In the genomic region with DNA sequence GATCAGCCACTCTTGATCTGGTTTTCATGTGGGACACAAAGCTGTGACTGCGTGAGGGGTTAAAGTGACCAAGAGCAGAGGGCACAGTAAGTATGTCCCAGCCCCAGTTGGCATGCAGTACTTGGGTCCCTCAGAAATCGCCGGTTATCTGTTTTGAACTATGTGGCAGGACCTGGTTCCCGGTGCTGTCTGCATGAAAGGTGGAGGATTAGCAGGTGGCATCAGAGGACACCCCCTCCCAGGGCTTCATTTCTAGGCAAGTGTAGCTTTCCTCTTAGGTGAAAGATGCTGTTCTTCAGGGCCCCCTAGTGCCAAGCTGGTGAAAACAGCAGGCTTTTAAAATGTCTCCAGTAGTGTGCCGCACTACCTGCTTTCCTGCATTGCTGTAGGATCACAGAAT, we compare ENCODE assay signal across 8 cellular contexts. TPM values are rescaled to one million over a fixed set of nuclear protein-coding genes. Genes with fewer than 3 reads are reported as not detected.
DNase-seq lines count a peak whose midpoint lies in the region; ATAC-seq and TF ChIP-seq lines count a peak whose summit lies in the region.

No MANE protein-coding gene starts in this region.

- no peak overlapping the region for H3K27ac Mint-ChIP-seq in activated naive CD8-positive, alpha-beta T cell treated with anti-CD3 and anti-CD28 coated beads for 36 hours

- H3K4me3 Mint-ChIP-seq in activated naive CD8-positive, alpha-beta T cell treated with anti-CD3 and anti-CD28 coated beads for 36 hours: no peak overlapping the region

- no peak overlapping the region for H3K27ac ChIP-seq in RWPE1
- no peak overlapping the region for H3K27ac ChIP-seq in heart right ventricle

- H3K4me1 Mint-ChIP-seq in activated naive CD8-positive, alpha-beta T cell treated with anti-CD3 and anti-CD28 coated beads for 36 hours: peaks cover 9% of the 10 kb centered on the region

- peaks cover 0 to 67% (median 26%) of the 10 kb centered on the region in 9 donors for H3K36me3 ChIP-seq in heart right ventricle

- TF ChIP-seq CTCF in RWPE1 (conservative IDR thresholded peaks at IDR 0.05; ENCODE audit: low read depth) (peak; percentile 65), heart right ventricle (IDR thresholded peaks at IDR 0.05) (peak; percentile 18 to 73 (median 59))

- peaks cover 5% of the 10 kb centered on the region for H3K36me3 Mint-ChIP-seq in activated naive CD8-positive, alpha-beta T cell treated with anti-CD3 and anti-CD28 coated beads for 36 hours

- ATAC-seq in heart right ventricle: peak; percentile 40 to 89 (median 78)

- no peaks in the 10 kb centered on the region for H3K27me3 ChIP-seq in heart right ventricle

- H3K4me3 ChIP-seq in heart right ventricle: no peak overlapping the region

- peaks cover 0 to 18% (median 0%) of the 10 kb centered on the region in 9 donors for H3K4me1 ChIP-seq in heart right ventricle

- no peaks in the 10 kb centered on the region for H3K27me3 Mint-ChIP-seq in activated naive CD8-positive, alpha-beta T cell treated with anti-CD3 and anti-CD28 coated beads for 36 hours

- no peaks in the 10 kb centered on the region for H3K9me3 ChIP-seq in heart right ventricle

- 36 to 47% methylated on average over 5 of the region's 5 CpGs for WGBS in heart right ventricle, 2 donors

- DNase-seq in AG20443 (ENCODE audit: low spot score): peak; percentile 66
- peak; percentile 54 for DNase-seq in GM19238 (ENCODE audit: insufficient read length, low spot score)
- DNase-seq in LHCN-M2 (ENCODE audit: low read depth): peak; percentile 34
- DNase-seq in RWPE1 (ENCODE audit: low spot score): peak; percentile 54
- DNase-seq in activated naive CD8-positive, alpha-beta T cell treated with anti-CD3 and anti-CD28 coated beads for 36 hours: peak; percentile 23
- peak in 1 of 2 donors; percentile 53 for DNase-seq in heart right ventricle
- DNase-seq in pulmonary artery endothelial cell (ENCODE audit: low read depth, low spot score): peak; percentile 7
- DNase-seq in foreskin melanocyte: no peak

- POLR2A ChIA-PET in RWPE1 (lab: Yijun Ruan, JAX; ENCODE audit: low non-redundant PET): interaction anchor here (0.9 to 1.0 kb wide), 2 partner anchors 83 to 162 kb away, joined by 3 to 4 read pairs; no protein-coding TSS in a partner anchor

- CTCF ChIA-PET in RWPE1 (lab: Yijun Ruan, JAX): interaction anchor here (0.6 to 0.9 kb wide), 7 partner anchors 12 to 282 kb away, joined by 3 to 4 read pairs (median 3); partner anchors contain the start of gene FBXO34

- H3K9me3 Mint-ChIP-seq in activated naive CD8-positive, alpha-beta T cell treated with anti-CD3 and anti-CD28 coated beads for 36 hours: no peaks in the 10 kb centered on the region

- intact Hi-C loops in heart right ventricle (cut with DNase I): loop anchor here in 9 of 10 donors (1.0 to 10.0 kb wide), 5 partner anchors 82 to 142 kb away; partner anchors contain the start of gene FBXO34 (in 9 of the 9)

RNA-seq across cellular contexts. Expression of gene ATG14, which starts 57.1 kb away (rescaled TPM):
- total RNA-seq in LHCN-M2 (2014; rRNA removed) (9.0 and 9.5 TPM in 2 replicates), heart right ventricle (10 to 100 TPM in 9 of 10 donors, 1 to 10 TPM in 1; 8.9 to 18.1 (median 15.3) TPM), pulmonary artery endothelial cell (13.1 and 15.3 TPM in 2 replicates)
- polyA plus RNA-seq in LHCN-M2 (2012): 3.8 TPM
- 1 to 10 TPM; 5.9 to 6.0 TPM for total RNA-seq in activated naive CD8-positive, alpha-beta T cell treated with anti-CD3 and anti-CD28 coated beads for 36 hours
- polyA plus RNA-seq in heart right ventricle: 10 to 100 TPM in 1 of 2 donors, 1 to 10 TPM in 1; 3.5 to 21.9 TPM
